In the genomic region with DNA sequence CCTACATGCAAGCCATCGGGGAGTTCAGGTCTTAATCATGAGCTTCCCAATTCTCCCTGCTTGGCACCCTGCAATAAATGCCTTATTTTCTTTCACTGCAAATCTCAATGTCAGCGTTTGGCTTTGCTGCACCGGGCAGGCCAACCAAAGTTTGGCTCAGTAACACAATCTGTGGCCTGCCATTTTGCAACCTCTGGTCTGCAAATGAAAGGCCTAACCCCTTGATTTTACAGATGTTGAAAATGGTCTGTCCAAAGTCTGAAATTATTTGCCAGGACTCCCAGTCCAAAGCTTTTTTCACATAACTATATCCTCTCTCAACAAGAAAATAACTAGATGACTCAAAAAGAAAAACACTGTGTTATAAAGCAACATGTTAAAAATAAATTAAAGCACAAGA, we compare ENCODE assay signal across 24 cellular contexts. TPM values are rescaled to one million over a fixed set of nuclear protein-coding genes. Genes with fewer than 3 reads are reported as not detected.
A peak's percentile ranks its signal among the peaks of the same experiment; 100 is the strongest.
DNase-seq lines count a peak whose midpoint lies in the region; ATAC-seq and TF ChIP-seq lines count a peak whose summit lies in the region.
"Had no signal": no experiment of that assay in that cellular context is flagged by ENCODE, and none has a peak within 500 bp of the region (broad histone marks: within the 10 kb centered on the region; RNA-seq: fewer than 3 reads in every experiment).

No MANE protein-coding gene starts in this region.

- H3K27ac Mint-ChIP-seq in GM23338: no peak overlapping the region
- peak overlapping the region; percentile 63 for H3K27ac Mint-ChIP-seq in T-helper 17 cell
- H3K27ac Mint-ChIP-seq in type B pancreatic cell: no peak overlapping the region
- H3K27ac Mint-ChIP-seq: memory B cell; stimulated activated naive CD8-positive, alpha-beta T cell treated with anti-CD3 and anti-CD28 coated beads, Interleukin-15, Interleukin-2, amounts not matched to agents 100 ng/mL and 50 ng/mL, for 24 hours had no signal

- H3K9me3 ChIP-seq in T-helper 17 cell (ENCODE audit: control insufficient read depth, low read length, poor library complexity, severe bottlenecking) (no peaks in the 10 kb centered on the region), parathyroid adenoma (ENCODE audit: control insufficient read depth, low read length) (no peaks in the 10 kb centered on the region), colonic mucosa (no peaks in the 10 kb centered on the region)
- H3K9me3 ChIP-seq: body of pancreas, SJSA1, upper lobe of left lung had no signal

- H3K4me3 ChIP-seq in GM23338 (no peak overlapping the region), parathyroid adenoma (ENCODE audit: low read depth, low read length) (no peak overlapping the region), colonic mucosa (no peak overlapping the region)
- H3K4me3 ChIP-seq: body of pancreas, GM12878, PC-9, SJSA1, upper lobe of left lung had no signal

- no peak overlapping the region for H3K9ac ChIP-seq in parathyroid adenoma
- no peak overlapping the region for H3K9ac ChIP-seq in colonic mucosa (ENCODE audit: low read depth in 2 of 2, low read length in 2 of 2)

- no peaks in the 10 kb centered on the region for H3K27me3 ChIP-seq in GM23338 (ENCODE audit: insufficient read depth)
- H3K27me3 ChIP-seq in parathyroid adenoma (ENCODE audit: control insufficient read depth, insufficient read depth, low read length): no peaks in the 10 kb centered on the region
- H3K27me3 ChIP-seq in colonic mucosa: no peaks in the 10 kb centered on the region
- H3K27me3 ChIP-seq: body of pancreas, SJSA1, upper lobe of left lung had no signal

- H2AFZ ChIP-seq in GM23338: peak overlapping the region; percentile 73; the same call in 1 of the 2 replicates
- H2AFZ ChIP-seq in parathyroid adenoma: no peak overlapping the region
- H2AFZ ChIP-seq: PC-9 had no signal

- H3K4me2 ChIP-seq in GM23338 (no peak overlapping the region), parathyroid adenoma (ENCODE audit: low read length) (no peak overlapping the region)
- H3K4me2 ChIP-seq: PC-9 had no signal

- H4K20me1 ChIP-seq in GM23338 (replicated peaks; ENCODE audit: insufficient read depth): no peaks in the 10 kb centered on the region

- no peak for ATAC-seq in GM23338
- ATAC-seq in T-helper 17 cell: no peak
- no peak for ATAC-seq in GM21723 (IDR thresholded peaks at IDR 0.05; ENCODE audit: unreplicated experiment)
- no peak for ATAC-seq in GM19397 (IDR thresholded peaks at IDR 0.05; ENCODE audit: unreplicated experiment)
- ATAC-seq: activated naive CD4-positive, alpha-beta T cell treated with anti-CD3 and anti-CD28 coated beads, Interleukin-2, amount 50 U/mL, for 72 hours; body of pancreas had no signal

- no peaks in the 10 kb centered on the region for H3K36me3 Mint-ChIP-seq in GM23338 (ENCODE audit: low read depth)
- no peaks in the 10 kb centered on the region for H3K36me3 Mint-ChIP-seq in T-helper 17 cell (ENCODE audit: low read depth)
- H3K36me3 Mint-ChIP-seq in type B pancreatic cell: no peaks in the 10 kb centered on the region

- no peaks in the 10 kb centered on the region for H3F3A ChIP-seq in GM23338 (replicated peaks; ENCODE audit: low read depth)

- H3K4me3 Mint-ChIP-seq in GM23338: no peak overlapping the region
- no peak overlapping the region for H3K4me3 Mint-ChIP-seq in T-helper 17 cell
- no peak overlapping the region for H3K4me3 Mint-ChIP-seq in type B pancreatic cell
- H3K4me3 Mint-ChIP-seq: CD8-positive, alpha-beta memory T cell; memory B cell; naive B cell; stimulated activated naive CD8-positive, alpha-beta T cell treated with anti-CD3 and anti-CD28 coated beads, Interleukin-15, Interleukin-2, amounts not matched to agents 100 ng/mL and 50 ng/mL, for 24 hours had no signal

- no peak for TF ChIP-seq CTCF in GM23338 (conservative IDR thresholded peaks at IDR 0.05; ENCODE audit: low read depth in 2 of 2)
- TF ChIP-seq CTCF in parathyroid adenoma (IDR thresholded peaks at IDR 0.05): no peak
- TF ChIP-seq CTCF in colonic mucosa (IDR thresholded peaks at IDR 0.05): no peak
- no peak for TF ChIP-seq CTCF in type B pancreatic cell (conservative IDR thresholded peaks at IDR 0.05)

- H3K4me1 ChIP-seq in GM23338 (ENCODE audit: insufficient read depth) (peaks cover 6% of the 10 kb centered on the region; the same call in 1 of the 2 replicates), parathyroid adenoma (peaks cover 36% of the 10 kb centered on the region), colonic mucosa (no peaks in the 10 kb centered on the region)
- H3K4me1 ChIP-seq: upper lobe of left lung had no signal

- H3K9me3 Mint-ChIP-seq in GM23338: no peaks in the 10 kb centered on the region
- no peaks in the 10 kb centered on the region for H3K9me3 Mint-ChIP-seq in type B pancreatic cell
- H3K9me3 Mint-ChIP-seq: CD8-positive, alpha-beta memory T cell; memory B cell; naive B cell; stimulated activated naive CD8-positive, alpha-beta T cell treated with anti-CD3 and anti-CD28 coated beads, Interleukin-15, Interleukin-2, amounts not matched to agents 100 ng/mL and 50 ng/mL, for 24 hours had no signal

- H3K79me2 ChIP-seq in GM23338 (replicated peaks; ENCODE audit: insufficient read depth): no peaks in the 10 kb centered on the region
- peaks cover 19% of the 10 kb centered on the region for H3K79me2 ChIP-seq in parathyroid adenoma

- intact Hi-C loops in colonic mucosa (cut with DNase I): no loop called here

- no peak for DNase-seq in GM23338 (ENCODE audit: low spot score)
- no peak for DNase-seq in T-helper 17 cell
- peak; percentile 66 for DNase-seq in fibroblast of peridontal ligament (ENCODE audit: extremely low read depth)
- DNase-seq in colonic mucosa: no peak
- DNase-seq in type B pancreatic cell (ENCODE audit: extremely low spot score, unreplicated experiment): no peak
- DNase-seq: activated CD4-positive, CD25-positive, alpha-beta regulatory T cell; activated CD8-positive, alpha-beta memory T cell treated with anti-CD3 and anti-CD28 coated beads for 24 hours; body of pancreas; CD8-positive, alpha-beta memory T cell; hypothalamus; naive B cell; NCI-H187 treated with DMSO at 0.1 percent for 48 hours; NCI-H2227 treated with DMSO at 0.1 percent for 48 hours; PC-9; small intestine; upper lobe of left lung had no signal

- H3K27ac ChIP-seq in GM23338 (ENCODE audit: low read depth) (no peak overlapping the region), parathyroid adenoma (peak overlapping the region; percentile 79), colonic mucosa (no peak overlapping the region)
- H3K27ac ChIP-seq: body of pancreas, PC-9, SJSA1, upper lobe of left lung had no signal

- H3K27me3 Mint-ChIP-seq in GM23338 (ENCODE audit: insufficient read depth, low read depth, poor library complexity): no peaks in the 10 kb centered on the region
- H3K27me3 Mint-ChIP-seq in T-helper 17 cell: no peaks in the 10 kb centered on the region
- no peaks in the 10 kb centered on the region for H3K27me3 Mint-ChIP-seq in type B pancreatic cell
- H3K27me3 Mint-ChIP-seq: CD8-positive, alpha-beta memory T cell; memory B cell; naive B cell; stimulated activated naive CD8-positive, alpha-beta T cell treated with anti-CD3 and anti-CD28 coated beads, Interleukin-15, Interleukin-2, amounts not matched to agents 100 ng/mL and 50 ng/mL, for 24 hours had no signal

- H3K4me1 Mint-ChIP-seq in GM23338 (peaks cover 4% of the 10 kb centered on the region; the same call in 1 of the 3 replicates), T-helper 17 cell (peaks cover 22% of the 10 kb centered on the region), type B pancreatic cell (ENCODE audit: unreplicated experiment) (peaks cover 35% of the 10 kb centered on the region)

- H3K36me3 ChIP-seq in GM23338 (ENCODE audit: insufficient read depth) (no peaks in the 10 kb centered on the region), parathyroid adenoma (ENCODE audit: control insufficient read depth, insufficient read depth, low read length) (no peaks in the 10 kb centered on the region), colonic mucosa (no peaks in the 10 kb centered on the region)
- H3K36me3 ChIP-seq: SJSA1, upper lobe of left lung had no signal

- H3K9me2 ChIP-seq in GM23338 (ENCODE audit: insufficient read depth): no peaks in the 10 kb centered on the region; the same call in 1 of the 2 replicates

TF ChIP-seq in GM23338, 12 proteins besides CTCF, POLR2A, EP300 and RAD21 (continues in another document):
- no peak for TF ChIP-seq ETS1 (IDR thresholded peaks at IDR 0.05)
- no peak for TF ChIP-seq ZNF114 (CRISPR knock-in tag; IDR thresholded peaks at IDR 0.05)
- TF ChIP-seq EZH2 (IDR thresholded peaks at IDR 0.05; ENCODE audit: low read depth, unreplicated experiment): no peak
- TF ChIP-seq JUNB (IDR thresholded peaks at IDR 0.05; ENCODE audit: unreplicated experiment): no peak
- TF ChIP-seq EZH2phosphoT487 (IDR thresholded peaks at IDR 0.05; ENCODE audit: unreplicated experiment): no peak

RNA-seq across cellular contexts. Expression of gene LEKR1, which starts 34.0 kb away (rescaled TPM):
- not detected in 2 replicates for total RNA-seq in GM23338 (2014; rRNA removed; shearing (Covaris generic))
- polyA plus RNA-seq in GM23338 (2016; fragmentation: Nextera tagmentation; extraction: Ambion mirVana): not detected in 2 replicates
- total RNA-seq in T-helper 17 cell: 1 to 10 TPM in 1 of 2 donors, under 1 TPM in 1; 0.75 to 2.8 TPM
- total RNA-seq in colonic mucosa: 1 to 10 TPM; 1.6 to 2.0 TPM
- total RNA-seq in type B pancreatic cell (ENCODE audit: low replicate concordance): 1.6 and 4.2 TPM in 2 replicates
